8 cellular contexts compared by ENCODE assay signal in the genomic region with DNA sequence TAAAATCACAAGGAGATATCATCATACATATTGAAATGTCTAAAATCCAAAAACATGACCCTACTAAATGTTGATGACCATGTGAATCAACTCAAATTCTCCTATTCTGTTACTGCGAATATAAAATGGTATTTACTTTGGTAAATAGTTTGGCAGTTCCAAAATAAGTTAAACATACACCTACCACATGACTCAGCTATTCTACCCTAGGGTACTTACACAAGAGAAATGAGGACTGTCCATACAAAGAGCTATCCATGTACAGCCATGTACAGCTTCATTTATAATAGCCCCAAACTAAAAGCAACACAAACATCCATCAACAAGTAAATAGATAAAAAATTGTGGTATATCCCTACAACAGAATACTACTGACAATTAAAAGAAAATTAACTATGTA.
"Had no signal": no experiment of that assay in that cellular context is flagged by ENCODE, and none has a peak within 500 bp of the region (broad histone marks: within the 10 kb centered on the region; RNA-seq: fewer than 3 reads in every experiment).

No MANE protein-coding gene starts in this region.

- FAIRE-seq: H1, H54, HTR-8/SVneo had no signal

- H3K27ac ChIP-seq: KMS-11 had no signal

- H3K4me3 ChIP-seq: GM23338 had no signal

- ATAC-seq: GM23338 had no signal

- H3K4me2 ChIP-seq: GM23338, KMS-11 had no signal

- DNase-seq: H9, HCEC 1CT, KBM-7 had no signal
